Comparison of ENCODE assay signal across 14 cellular contexts in the genomic region with DNA sequence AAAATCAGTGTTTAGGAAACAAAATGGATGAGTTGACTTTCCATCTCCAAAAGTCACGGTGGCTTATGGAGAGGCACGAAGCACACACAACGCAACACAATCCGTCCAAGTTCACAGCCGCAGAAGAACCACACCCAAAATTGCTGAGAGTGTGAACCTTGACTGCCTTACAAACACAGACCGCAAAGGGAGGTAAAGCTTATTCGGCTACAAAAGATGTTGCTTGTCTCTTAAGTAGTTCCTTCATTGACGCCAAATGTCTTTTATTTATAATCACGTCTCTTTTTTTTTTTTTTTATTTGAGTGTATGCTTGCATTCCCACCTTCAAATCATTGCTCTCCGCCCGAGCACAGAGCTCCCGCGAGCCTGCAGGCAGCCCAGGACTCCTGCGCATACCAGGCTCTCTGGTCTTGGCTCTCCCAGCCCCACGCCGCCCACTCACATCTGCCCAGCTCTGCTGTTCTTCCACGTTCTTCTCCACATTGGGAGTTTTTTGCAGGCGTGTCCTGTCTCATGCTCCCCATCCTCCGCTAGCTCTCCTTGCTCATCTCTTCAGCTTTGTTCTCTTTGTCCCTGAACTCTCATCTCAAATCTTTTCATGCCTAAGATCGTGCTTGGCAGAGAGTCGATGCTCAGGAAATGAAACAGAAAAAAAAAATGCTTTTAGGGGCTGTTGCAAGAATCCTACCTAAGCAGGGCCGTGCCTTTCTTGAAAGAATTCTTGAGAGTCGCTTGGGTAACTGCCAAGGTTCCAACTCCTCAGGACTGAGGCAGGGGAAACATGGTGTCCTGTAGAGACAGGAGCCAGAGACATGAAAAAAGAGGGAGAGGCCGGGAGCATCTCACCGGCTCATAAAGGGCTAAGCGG. TPM values are rescaled to one million over a fixed set of nuclear protein-coding genes. Genes with fewer than 3 reads are reported as not detected.
DNase-seq lines count a peak whose midpoint lies in the region; ATAC-seq, FAIRE-seq and TF ChIP-seq lines count a peak whose summit lies in the region.
"Had no signal": no experiment of that assay in that cellular context is flagged by ENCODE, and none has a peak within 500 bp of the region (broad histone marks: within the 10 kb centered on the region; RNA-seq: fewer than 3 reads in every experiment).

No MANE protein-coding gene starts in this region.

- ATAC-seq in activated CD8-positive, alpha-beta T cell treated with anti-CD3 and anti-CD28 coated beads, Interleukin-2, amount 10 ng/mL, durations not matched to agents 7 days and 5 days = peak; percentile 38
- ATAC-seq in sciatic nerve (peak; percentile 70), HG02973 (IDR thresholded peaks at IDR 0.05; ENCODE audit: unreplicated experiment) (no peak), HepG2 (no peak)
- ATAC-seq: pancreas had no signal

- H3K9me2 ChIP-seq in GM23248 (ENCODE audit: insufficient read depth) = no peaks in the 10 kb centered on the region

- no TSS peak for BruUV-seq in HepG2 (replicated peaks; lab: Mats Ljungman, UMichigan)

- peak overlapping the region; percentile 62 for H3K4me2 ChIP-seq in GM23248 (ENCODE audit: unreplicated experiment)
- H3K4me2 ChIP-seq in HepG2 (ENCODE audit: low read depth, low read length) = no peak overlapping the region

- CTCF ChIA-PET in activated CD8-positive, alpha-beta T cell treated with anti-CD3 and anti-CD28 coated beads, Interleukin-2, amount 10 ng/mL, durations not matched to agents 7 days and 5 days (lab: Charles Lee) = interaction anchor here (0.8 to 1.5 kb wide), 4 partner anchors 28 to 58 kb away, joined by 3 to 5 read pairs (median 4); no protein-coding TSS in a partner anchor
- CTCF ChIA-PET in HepG2 (lab: Yijun Ruan, JAX; ENCODE audit: low intra/inter-chr PET ratio, low total read pairs) = no interaction called here

- H3K36me3 ChIP-seq in GM23248 (ENCODE audit: low read depth) (no peaks in the 10 kb centered on the region), HepG2 (replicated peaks in 1 of 2; ENCODE audit: control insufficient read depth in 1 of 2, insufficient read depth in 2 of 2, low read length in 2 of 2) (no peaks in the 10 kb centered on the region)
- H3K36me3 ChIP-seq in effector memory CD4-positive, alpha-beta T cell (ENCODE audit: control insufficient read depth, insufficient read depth, low read length) = no peaks in the 10 kb centered on the region
- H3K36me3 ChIP-seq: ascending aorta, pancreas had no signal

- H4K20me1 ChIP-seq in GM23248 (ENCODE audit: insufficient read depth) = no peaks in the 10 kb centered on the region
- H4K20me1 ChIP-seq in HepG2 (ENCODE audit: insufficient read depth, low read length) = no peaks in the 10 kb centered on the region

- H3K9ac ChIP-seq in GM23248 = no peak overlapping the region
- no peak overlapping the region for H3K9ac ChIP-seq in HepG2 (ENCODE audit: insufficient read depth, low read depth, low read length)

- H3K4me1 Mint-ChIP-seq in activated CD8-positive, alpha-beta T cell treated with anti-CD3 and anti-CD28 coated beads, Interleukin-2, amount 10 ng/mL, durations not matched to agents 7 days and 5 days (ENCODE audit: low read depth) = peaks cover 79% of the 10 kb centered on the region

- peak; percentile 56 for DNase-seq in GM23248
- DNase-seq in activated CD8-positive, alpha-beta T cell treated with anti-CD3 and anti-CD28 coated beads, Interleukin-2, amount 10 ng/mL, durations not matched to agents 7 days and 5 days = peak; percentile 58
- DNase-seq in effector memory CD4-positive, alpha-beta T cell = peak in 1 of 3 donors; percentile 17
- DNase-seq in sciatic nerve (ENCODE audit: low spot score) = no peak
- no peak for DNase-seq in effector CD8-positive, alpha-beta T cell (lab: John Stamatoyannopoulos, UW)
- DNase-seq in HepG2 (ENCODE audit: low spot score) = no peak
- DNase-seq in NOMO-1 (lab: John Stamatoyannopoulos, UW; ENCODE audit: unreplicated experiment in 2 of 2) = no peak
- DNase-seq: Calu3, NCI-H1694 treated with DMSO at 0.1 percent for 48 hours, pancreas had no signal

- no peaks in the 10 kb centered on the region for H3K27me3 Mint-ChIP-seq in activated CD8-positive, alpha-beta T cell treated with anti-CD3 and anti-CD28 coated beads, Interleukin-2, amount 10 ng/mL, durations not matched to agents 7 days and 5 days (ENCODE audit: low read depth)

- WGBS in GM23248 (ENCODE audit: low coverage in 1 of 2, low lambda C conversion rate in 2 of 2, missing lambda C conversion rate in 2 of 2), 2 experiments = 18 to 24% methylated on average over 21 to 26 of the region's 26 CpGs
- WGBS in HepG2 (ENCODE audit: low lambda C conversion rate) = 38% methylated on average over 26 of the region's 26 CpGs

- H3K4me3 Mint-ChIP-seq in activated CD8-positive, alpha-beta T cell treated with anti-CD3 and anti-CD28 coated beads, Interleukin-2, amount 10 ng/mL, durations not matched to agents 7 days and 5 days = peak overlapping the region; percentile 69

- POLR2A ChIA-PET in activated CD8-positive, alpha-beta T cell treated with anti-CD3 and anti-CD28 coated beads, Interleukin-2, amount 10 ng/mL, durations not matched to agents 7 days and 5 days (lab: Charles Lee) = interaction anchor here (0.6 to 1.3 kb wide), 5 partner anchors 8 to 1402 kb away, joined by 3 to 4 read pairs (median 3); partner anchors contain the start of gene RREB1
- POLR2A ChIA-PET in HepG2 (lab: Yijun Ruan, JAX) = no interaction called here

- H2AFZ ChIP-seq in GM23248 (peak overlapping the region; percentile 39; the same call in 1 of the 2 replicates), HepG2 (ENCODE audit: low read length) (no peak overlapping the region)

- no peak for TF ChIP-seq RAD21 in HepG2 (CRISPR knock-in tag; IDR thresholded peaks at IDR 0.05)

- peak overlapping the region; percentile 93 for H3K27ac Mint-ChIP-seq in activated CD8-positive, alpha-beta T cell treated with anti-CD3 and anti-CD28 coated beads, Interleukin-2, amount 10 ng/mL, durations not matched to agents 7 days and 5 days

- no peaks in the 10 kb centered on the region for H3K9me3 ChIP-seq in GM23248 (ENCODE audit: low read depth)
- H3K9me3 ChIP-seq in effector memory CD4-positive, alpha-beta T cell (ENCODE audit: control insufficient read depth, low read length) = no peaks in the 10 kb centered on the region
- H3K9me3 ChIP-seq in HepG2 (ENCODE audit: low read length) = no peaks in the 10 kb centered on the region
- H3K9me3 ChIP-seq: ascending aorta, pancreas had no signal

- TF ChIP-seq POLR2A in HepG2 (IDR thresholded peaks at IDR 0.05; ENCODE audit: insufficient read depth in 1 of 2, low read depth in 2 of 2, low read length in 2 of 2) = no peak

- intact Hi-C loops in sciatic nerve (cut with DNase I) = no loop called here
- intact Hi-C loops in HepG2 (cut with micrococcal nuclease; ENCODE audit: unreplicated experiment) = no loop called here

- in situ Hi-C loops in GM23248 (cut with MboI) = no loop called here
- in situ Hi-C loops in HepG2 (cut with HindIII; ENCODE audit: extremely low pct_ligation_motif_present, low pct_unique_long_range_greater_than_20kb) = no loop called here

- no peak for TF ChIP-seq CTCF in HepG2 (CRISPR knock-in tag; IDR thresholded peaks at IDR 0.05)

- H3K27me3 ChIP-seq in GM23248 (replicated peaks; ENCODE audit: insufficient read depth) = 0 out of 2 replicates have a peak, but pooled peaks cover 6% of the 10 kb centered on the region
- H3K27me3 ChIP-seq in effector memory CD4-positive, alpha-beta T cell (replicated peaks; ENCODE audit: control insufficient read depth, insufficient read depth, low read length, poor library complexity, severe bottlenecking) = no peaks in the 10 kb centered on the region
- peaks cover 0 to 34% of the 10 kb centered on the region in 2 experiments; a peak in 3 of 5 replicates for H3K27me3 ChIP-seq in HepG2 (ENCODE audit: control insufficient read depth in 1 of 2, insufficient read depth in 2 of 2, low read length in 2 of 2)
- H3K27me3 ChIP-seq: ascending aorta, pancreas had no signal

- H3K4me3 ChIP-seq in GM23248 (peak overlapping the region; percentile 29; the same call in 1 of the 2 replicates), HepG2 (replicated peaks in 1 of 3; ENCODE audit: insufficient read depth in 1 of 3, low read depth in 2 of 3, low read length in 3 of 3) (no peak overlapping the region)
- peak overlapping the region; percentile 23 for H3K4me3 ChIP-seq in effector memory CD4-positive, alpha-beta T cell (ENCODE audit: insufficient read depth, low read depth, low read length, poor library complexity, severe bottlenecking)
- H3K4me3 ChIP-seq: ascending aorta, pancreas had no signal

- H3K36me3 Mint-ChIP-seq in activated CD8-positive, alpha-beta T cell treated with anti-CD3 and anti-CD28 coated beads, Interleukin-2, amount 10 ng/mL, durations not matched to agents 7 days and 5 days (ENCODE audit: low read depth) = peaks cover 36% of the 10 kb centered on the region

- H3K9me3 Mint-ChIP-seq in activated CD8-positive, alpha-beta T cell treated with anti-CD3 and anti-CD28 coated beads, Interleukin-2, amount 10 ng/mL, durations not matched to agents 7 days and 5 days (ENCODE audit: insufficient read depth) = peaks cover 16% of the 10 kb centered on the region

- FAIRE-seq in HepG2 (lab: Jason Lieb, UNC) = no peak
- FAIRE-seq: pancreas had no signal

- no peaks in the 10 kb centered on the region for H3K4me1 ChIP-seq in GM23248 (ENCODE audit: insufficient read depth)
- H3K4me1 ChIP-seq in effector memory CD4-positive, alpha-beta T cell (ENCODE audit: control insufficient read depth, insufficient read depth, low read length, poor library complexity, severe bottlenecking) = peaks cover 32% of the 10 kb centered on the region
- H3K4me1 ChIP-seq in HepG2 (ENCODE audit: insufficient read depth, low read length) = no peaks in the 10 kb centered on the region
- H3K4me1 ChIP-seq: ascending aorta, pancreas had no signal

- H3K79me2 ChIP-seq in GM23248 (ENCODE audit: insufficient read depth) (no peaks in the 10 kb centered on the region), HepG2 (ENCODE audit: insufficient read depth, low read length) (no peaks in the 10 kb centered on the region)

- H3K27ac ChIP-seq in GM23248 = no peak overlapping the region
- H3K27ac ChIP-seq in effector memory CD4-positive, alpha-beta T cell (ENCODE audit: insufficient read depth, low read length, poor library complexity, severe bottlenecking) = peak overlapping the region; percentile 49
- no peak overlapping the region for H3K27ac ChIP-seq in HepG2 (ENCODE audit: extremely low read length, insufficient read depth, low read length)
- H3K27ac ChIP-seq: ascending aorta, epithelial cell of prostate, pancreas, VCaP had no signal

- H3F3A ChIP-seq in GM23248 (ENCODE audit: insufficient read depth) = no peaks in the 10 kb centered on the region

- TF ChIP-seq EP300 in HepG2 (IDR thresholded peaks at IDR 0.05; ENCODE audit: low read depth in 2 of 2, low read length in 2 of 2) (no peak), HepG2 (CRISPR knock-in tag; IDR thresholded peaks at IDR 0.05; ENCODE audit: borderline replicate concordance) (no peak)

RNA-seq across cellular contexts. Expression of gene LY86, which starts 25.8 kb away (rescaled TPM):
- not detected in 2 replicates for total RNA-seq in GM23248 (2014; rRNA removed; shearing (Covaris generic))
- polyA plus RNA-seq in GM23248 (2016; fragmentation: Nextera tagmentation; extraction: Ambion mirVana) (0.16 TPM in 1 of 2 replicates, not detected in the other), HepG2 (2011; rRNA removed) (not detected in 2 replicates)
- 1 to 10 TPM; 1.9 to 2.9 TPM for total RNA-seq in activated CD8-positive, alpha-beta T cell treated with anti-CD3 and anti-CD28 coated beads, Interleukin-2, amount 10 ng/mL, durations not matched to agents 7 days and 5 days
- total RNA-seq in sciatic nerve (4.1 TPM), HepG2 (2016; rRNA removed; fragmentation: Illumina TruSeq; extraction: Trizol) (not detected in 2 replicates)
- total RNA-seq in HepG2 (2016; cell fraction: cytosol; rRNA removed; fragmentation: Illumina TruSeq; extraction: Trizol; ENCODE audit: low read depth) = not detected in 2 replicates
- total RNA-seq in HepG2 (2016; cell fraction: insoluble cytoplasmic fraction; rRNA removed; fragmentation: Illumina TruSeq; extraction: Trizol) = not detected in 2 replicates
- total RNA-seq in HepG2 (2016; cell fraction: membrane; rRNA removed; fragmentation: Illumina TruSeq; extraction: Trizol) = not detected in 2 replicates
- not detected in 2 replicates for total RNA-seq in HepG2 (2016; cell fraction: nucleus; rRNA removed; fragmentation: Illumina TruSeq; extraction: Trizol)
- polyA plus RNA-seq in HepG2 (2011; cell fraction: cytosol; rRNA removed) = not detected in 2 replicates
- not detected in 2 replicates for polyA plus RNA-seq in HepG2 (2011; cell fraction: nucleus; rRNA removed)
- polyA plus RNA-seq in HepG2 (2012) = not detected in 2 replicates
- polyA plus RNA-seq in HepG2 (2016; cell fraction: cytosol; fragmentation: Illumina TruSeq; extraction: Trizol; ENCODE audit: low read depth) = not detected in 2 replicates
- not detected in 2 replicates for polyA plus RNA-seq in HepG2 (2016; cell fraction: insoluble cytoplasmic fraction; fragmentation: Illumina TruSeq; extraction: Trizol; ENCODE audit: low read depth)
- not detected in 2 replicates for polyA plus RNA-seq in HepG2 (2016; cell fraction: membrane; fragmentation: Illumina TruSeq; extraction: Trizol; ENCODE audit: low read depth)
- polyA plus RNA-seq in HepG2 (2016; cell fraction: nucleus; fragmentation: Illumina TruSeq; extraction: Trizol; ENCODE audit: insufficient read depth, low read depth) = not detected in 2 replicates
- not detected in 2 replicates for polyA minus RNA-seq in HepG2 (2011; rRNA and poly(A)+ RNA removed; ENCODE audit: low replicate concordance)
- not detected in 2 replicates for polyA minus RNA-seq in HepG2 (2011; cell fraction: cytosol; rRNA and poly(A)+ RNA removed)
- not detected in 2 replicates for polyA minus RNA-seq in HepG2 (2011; cell fraction: nucleus; rRNA and poly(A)+ RNA removed)
- total RNA-seq: ascending aorta, Calu3 had no signal

Comparison
In these comparisons a context has a peak if more than half of its experiments do, and no peak if none do; other contexts are left out.
1. DNase-seq: peak in GM23248 (single experiment) and activated CD8-positive, alpha-beta T cell treated with anti-CD3 and anti-CD28 coated beads, Interleukin-2, amount 10 ng/mL, durations not matched to agents 7 days and 5 days (single experiment); none in sciatic nerve (single experiment), effector CD8-positive, alpha-beta T cell (single experiment), HepG2 (single experiment) and NOMO-1 (0 of 2).
2. H3K4me3 ChIP-seq: peak in GM23248 (single experiment) and effector memory CD4-positive, alpha-beta T cell (single experiment); none in HepG2 (0 of 3).
3. ATAC-seq: peak in activated CD8-positive, alpha-beta T cell treated with anti-CD3 and anti-CD28 coated beads, Interleukin-2, amount 10 ng/mL, durations not matched to agents 7 days and 5 days (single experiment) and sciatic nerve (single experiment); none in HG02973 (single experiment) and HepG2 (single experiment).